ENCODE assay signal across 1 cellular context in genomic region chr1:100523038-100523649, GRCh38.
TF ChIP-seq lines count a peak whose summit lies in the region.

No MANE protein-coding gene starts in this region.

TF ChIP-seq in SK-N-SH, 30 proteins besides CTCF, POLR2A, EP300 and RAD21 (continued from another document):
- TF ChIP-seq IRF3 (IDR thresholded peaks at IDR 0.05; ENCODE audit: low read depth, low read length) (no peak), NFIC (IDR thresholded peaks at IDR 0.05; ENCODE audit: borderline replicate concordance) (no peak), NRF1 (IDR thresholded peaks at IDR 0.05; ENCODE audit: low read depth, low read length) (no peak), EZH2phosphoT487 (IDR thresholded peaks at IDR 0.05; ENCODE audit: borderline replicate concordance, low read depth) (no peak)
